9 cellular contexts compared by ENCODE assay signal in the genomic region with DNA sequence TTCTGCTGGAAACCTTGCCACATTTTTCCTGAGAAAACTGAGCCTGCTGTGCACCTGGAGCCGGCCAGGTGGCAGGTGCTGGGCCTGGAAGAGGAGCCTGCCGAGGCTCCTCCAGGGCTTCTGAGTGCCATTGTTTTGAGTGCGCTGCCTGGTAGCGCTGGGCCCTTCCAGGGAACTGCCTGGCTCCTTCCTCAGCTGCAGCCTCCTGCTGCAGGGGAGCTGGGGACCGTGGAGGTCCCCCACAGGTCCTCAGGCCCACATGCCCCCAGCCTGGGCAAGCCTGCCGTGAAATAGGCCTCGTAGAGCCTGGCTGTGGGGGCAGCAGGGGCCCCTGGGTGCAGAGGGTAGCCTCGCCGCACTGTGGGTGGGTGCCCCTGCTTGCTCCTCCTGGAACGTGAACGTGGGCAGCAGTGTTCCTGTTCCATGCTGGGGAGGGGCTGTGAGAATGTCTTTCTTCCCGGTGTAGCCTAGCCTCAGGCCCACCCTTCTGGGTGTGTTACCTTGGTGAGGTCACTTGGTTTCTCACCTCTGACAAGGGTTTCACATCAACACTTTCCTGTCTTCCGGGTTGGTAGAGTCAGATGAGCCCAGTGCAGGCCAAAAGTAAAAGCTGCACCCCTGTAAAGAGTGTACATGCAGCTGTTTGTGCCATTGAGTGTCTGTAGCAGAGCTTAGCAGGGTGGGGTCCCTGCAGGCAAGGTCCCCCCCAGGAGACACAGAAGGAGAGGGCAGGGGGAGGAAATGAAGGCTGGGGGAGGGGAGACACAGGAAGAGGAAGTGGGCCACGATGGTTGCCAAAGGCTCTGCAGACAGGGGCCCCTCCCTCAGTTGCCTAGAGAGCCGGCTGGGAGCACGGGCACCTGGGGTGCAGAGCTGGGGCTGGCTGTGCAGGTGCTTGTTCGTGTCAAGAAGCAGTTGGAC.
DNase-seq lines count a peak whose midpoint lies in the region; ATAC-seq, FAIRE-seq and TF ChIP-seq lines count a peak whose summit lies in the region.
"Had no signal": no experiment of that assay in that cellular context is flagged by ENCODE, and none has a peak within 500 bp of the region (broad histone marks: within the 10 kb centered on the region; RNA-seq: fewer than 3 reads in every experiment).

No MANE protein-coding gene starts in this region.

- H3K27me3 ChIP-seq in neutrophil, result no peaks in the 10 kb centered on the region

- no peaks in the 10 kb centered on the region for H3K9me3 ChIP-seq in neutrophil

- FAIRE-seq in RCC 7860 (lab: Jason Lieb, UNC), result no peak

- H3K4me1 ChIP-seq in neutrophil (ENCODE audit: control insufficient read depth in 1 of 2, insufficient read depth in 1 of 2, low read depth in 1 of 2, low read length in 1 of 2), result peaks cover 100% of the 10 kb centered on the region in 2 experiments

- TF ChIP-seq POLR2A in GM18505 (IDR thresholded peaks at IDR 0.05; ENCODE audit: borderline replicate concordance, extremely low read depth, insufficient read depth, insufficient read length), result peak; percentile 48

- TF ChIP-seq CTCF in neutrophil (IDR thresholded peaks at IDR 0.05), result no peak

- DNase-seq in NAMALWA (ENCODE audit: low spot score) (peak; percentile 97), T-helper 9 cell (peak; percentile 74), RCC 7860 (ENCODE audit: low spot score) (no peak), hippocampal formation (lab: John Stamatoyannopoulos, UW) (no peak)
- DNase-seq in central memory CD4-positive, alpha-beta T cell, result peak; percentile 94

- ATAC-seq in GM18505 (IDR thresholded peaks at IDR 0.05; ENCODE audit: unreplicated experiment) (peak; percentile 48), HG02588 (IDR thresholded peaks at IDR 0.05; ENCODE audit: unreplicated experiment) (peak; percentile 68)

- H3K4me3 ChIP-seq in neutrophil (ENCODE audit: low read depth in 1 of 2, low read length in 1 of 2), result peak overlapping the region; percentile 58 to 66

- no peaks in the 10 kb centered on the region for H3K36me3 ChIP-seq in neutrophil

- H3K27ac ChIP-seq in neutrophil, result peak overlapping the region; percentile 95
- H3K27ac ChIP-seq: parathyroid adenoma had no signal

Comparison
In these comparisons a context has a peak if more than half of its experiments do, and no peak if none do; other contexts are left out.
1. DNase-seq: peak in NAMALWA (single experiment), T-helper 9 cell (single experiment) and central memory CD4-positive, alpha-beta T cell (single experiment); none in RCC 7860 (single experiment) and hippocampal formation (0 of 2).